ENCODE assay signal across 8 cellular contexts in the genomic region with DNA sequence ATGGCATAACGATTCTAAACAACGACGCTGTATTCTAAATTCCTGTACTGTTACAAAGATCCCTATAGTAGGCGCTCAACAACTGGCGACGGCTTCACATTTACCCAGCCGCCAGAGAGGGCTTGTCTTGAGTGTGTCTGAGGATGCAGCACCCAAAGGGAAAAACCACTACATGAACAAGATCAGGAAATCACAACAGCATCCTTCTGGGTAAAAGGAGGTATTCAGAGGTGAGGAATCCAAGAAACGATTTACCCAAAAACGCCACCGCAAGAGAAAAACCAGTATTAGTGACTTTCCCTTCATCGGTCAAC. TPM values are rescaled to one million over a fixed set of nuclear protein-coding genes. Genes with fewer than 3 reads are reported as not detected.
DNase-seq lines count a peak whose midpoint lies in the region; ATAC-seq, FAIRE-seq and TF ChIP-seq lines count a peak whose summit lies in the region.

No MANE protein-coding gene starts in this region.

- H3K4me2 ChIP-seq in K562 (ENCODE audit: insufficient read depth, low read length): peak overlapping the region; percentile 91

- intact Hi-C loops in K562 (cut with micrococcal nuclease): loop anchor here (1.0 to 2.0 kb wide), 3 partner anchors 48 to 124 kb away; a partner anchor contains a TSS

- no peaks in the 10 kb centered on the region for H3K27me3 ChIP-seq in K562 (ENCODE audit: control insufficient read depth in 2 of 2, insufficient read depth in 2 of 2, low read length in 2 of 2)
- peaks cover 5% of the 10 kb centered on the region for H3K27me3 ChIP-seq in iPS-18a (ENCODE audit: control insufficient read depth, insufficient read depth, low read length)
- no peaks in the 10 kb centered on the region for H3K27me3 ChIP-seq in skeletal muscle tissue (ENCODE audit: control insufficient read depth in 3 of 3, insufficient read depth in 3 of 3, low read length in 3 of 3)

- H3K9ac ChIP-seq in K562 (ENCODE audit: insufficient read depth in 1 of 2, low read depth in 2 of 2, low read length in 2 of 2): peak overlapping the region; percentile 79 to 94
- H3K9ac ChIP-seq in iPS-18a (ENCODE audit: low read length): peak overlapping the region; percentile 80
- H3K9ac ChIP-seq in skeletal muscle tissue (ENCODE audit: low read depth in 1 of 3, low read length in 3 of 3): peak overlapping the region; percentile 93 to 97 (median 96)

- TF ChIP-seq EP300 in K562 (IDR thresholded peaks at IDR 0.05; ENCODE audit: low read length): no peak

- DNase-seq in NCI-H187 treated with DMSO at 0.1 percent for 48 hours (lab: John Stamatoyannopoulos, UW): peak; percentile 43
- peak; percentile 44 for DNase-seq in T-helper 9 cell
- peak; percentile 58 to 90 (median 72) for DNase-seq in K562 (ENCODE audit: extremely low read depth in 1 of 4, low spot score in 3 of 4)

- no peaks in the 10 kb centered on the region for H4K20me1 ChIP-seq in K562 (replicated peaks; ENCODE audit: control insufficient read depth, insufficient read depth, low read length)

- in situ Hi-C loops in K562 (cut with MboI): no loop called here

- POLR2A ChIA-PET in K562 (lab: Yijun Ruan, JAX): interaction anchor here (0.6 to 1.6 kb wide), 7 partner anchors 11 to 161 kb away, joined by 3 to 5 read pairs (median 5); a partner anchor contains a TSS

- TF ChIP-seq CTCF in 22Rv1 (IDR thresholded peaks at IDR 0.05) (peak; percentile 85), K562 (IDR thresholded peaks at IDR 0.05 in 2 of 3, conservative IDR thresholded peaks at IDR 0.05 in 1 of 3; ENCODE audit: insufficient read depth in 2 of 3, low read depth in 1 of 3, low read length in 3 of 3) (peak; percentile 91 to 97 (median 97))

- no peaks in the 10 kb centered on the region for H3K9me1 ChIP-seq in K562 (ENCODE audit: control insufficient read depth, insufficient read depth, low read length)

- H2AFZ ChIP-seq in K562 (ENCODE audit: low read depth, low read length): peak overlapping the region; percentile 80

- TF ChIP-seq RAD21 in K562 (CRISPR knock-in tag; conservative IDR thresholded peaks at IDR 0.05 in 1 of 2, IDR thresholded peaks at IDR 0.05 in 1 of 2): peak; percentile 82 to 83

- WGBS in K562 (ENCODE audit: insufficient coverage, low coverage, missing lambda C conversion rate): under 1% methylated on average over 11 of the region's 11 CpGs

- H3K27ac ChIP-seq in 22Rv1 (peak overlapping the region; percentile 89), K562 (ENCODE audit: extremely low read depth, low read depth, low read length) (peak overlapping the region; percentile 69), iPS-18a (ENCODE audit: low read length) (no peak overlapping the region), skeletal muscle tissue (ENCODE audit: low read depth, low read length) (peak overlapping the region; percentile 93)

- H3K36me3 ChIP-seq in K562 (ENCODE audit: control insufficient read depth, insufficient read depth, low read length): peaks cover 6% of the 10 kb centered on the region; the same call in 2 of the 3 replicates
- no peaks in the 10 kb centered on the region for H3K36me3 ChIP-seq in iPS-18a (ENCODE audit: control insufficient read depth, low read depth, low read length)
- H3K36me3 ChIP-seq in skeletal muscle tissue (ENCODE audit: control insufficient read depth in 3 of 3, insufficient read depth in 3 of 3, low read length in 3 of 3): peaks cover 0 to 5% (median 0%) of the 10 kb centered on the region in 3 donors

- TF ChIP-seq POLR2A in K562 (conservative IDR thresholded peaks at IDR 0.05): no peak

- H3K4me1 ChIP-seq in K562 (replicated peaks in 1 of 2; ENCODE audit: control insufficient read depth in 2 of 2, insufficient read depth in 2 of 2, low read length in 2 of 2) (peaks cover 9 to 12% of the 10 kb centered on the region in 2 experiments; a peak in 3 of 5 replicates), iPS-18a (ENCODE audit: control insufficient read depth, low read depth, low read length) (peaks cover 5% of the 10 kb centered on the region), skeletal muscle tissue (ENCODE audit: control insufficient read depth in 3 of 3, insufficient read depth in 3 of 3, low read length in 3 of 3) (peaks cover 6 to 13% (median 8%) of the 10 kb centered on the region in 3 donors)

- CTCF ChIA-PET in K562 (lab: Yijun Ruan, JAX; ENCODE audit: low intra/inter-chr PET ratio): interaction anchor here (0.6 to 3.0 kb wide), 4 partner anchors 33 to 1160 kb away, joined by 3 to 25 read pairs (median 4); no protein-coding TSS in a partner anchor

- H3K4me3 ChIP-seq in K562 (peak overlapping the region; percentile 68), iPS-18a (ENCODE audit: low read length) (peak overlapping the region; percentile 84), skeletal muscle tissue (ENCODE audit: low read length in 3 of 3) (peak overlapping the region; percentile 89 to 91 (median 90))

- H3K79me2 ChIP-seq in K562 (ENCODE audit: control insufficient read depth, insufficient read depth, low read length): peaks cover 31% of the 10 kb centered on the region

- peak; percentile 85 for FAIRE-seq in K562 (lab: Jason Lieb, UNC)

- no TSS peak for BruUV-seq in K562 (replicated peaks; lab: Mats Ljungman, UMichigan)

- H3K9me3 ChIP-seq in K562 (replicated peaks; ENCODE audit: control insufficient read depth, insufficient read depth, low read depth, low read length): no peaks in the 10 kb centered on the region
- H3K9me3 ChIP-seq in iPS-18a (ENCODE audit: control insufficient read depth, low read depth, low read length): no peaks in the 10 kb centered on the region
- no peaks in the 10 kb centered on the region for H3K9me3 ChIP-seq in skeletal muscle tissue (ENCODE audit: control insufficient read depth in 3 of 3, low read length in 3 of 3)

- ATAC-seq in GM18499 (IDR thresholded peaks at IDR 0.05; ENCODE audit: insufficient read depth, unreplicated experiment) (peak; percentile 80), HG02970 (IDR thresholded peaks at IDR 0.05; ENCODE audit: low FRiP score, unreplicated experiment) (peak; percentile 60), K562 (peak; percentile 91)

TF ChIP-seq in K562, 482 proteins besides CTCF, POLR2A, EP300 and RAD21 (continues in another document):
- TF ChIP-seq, protein P1, sequence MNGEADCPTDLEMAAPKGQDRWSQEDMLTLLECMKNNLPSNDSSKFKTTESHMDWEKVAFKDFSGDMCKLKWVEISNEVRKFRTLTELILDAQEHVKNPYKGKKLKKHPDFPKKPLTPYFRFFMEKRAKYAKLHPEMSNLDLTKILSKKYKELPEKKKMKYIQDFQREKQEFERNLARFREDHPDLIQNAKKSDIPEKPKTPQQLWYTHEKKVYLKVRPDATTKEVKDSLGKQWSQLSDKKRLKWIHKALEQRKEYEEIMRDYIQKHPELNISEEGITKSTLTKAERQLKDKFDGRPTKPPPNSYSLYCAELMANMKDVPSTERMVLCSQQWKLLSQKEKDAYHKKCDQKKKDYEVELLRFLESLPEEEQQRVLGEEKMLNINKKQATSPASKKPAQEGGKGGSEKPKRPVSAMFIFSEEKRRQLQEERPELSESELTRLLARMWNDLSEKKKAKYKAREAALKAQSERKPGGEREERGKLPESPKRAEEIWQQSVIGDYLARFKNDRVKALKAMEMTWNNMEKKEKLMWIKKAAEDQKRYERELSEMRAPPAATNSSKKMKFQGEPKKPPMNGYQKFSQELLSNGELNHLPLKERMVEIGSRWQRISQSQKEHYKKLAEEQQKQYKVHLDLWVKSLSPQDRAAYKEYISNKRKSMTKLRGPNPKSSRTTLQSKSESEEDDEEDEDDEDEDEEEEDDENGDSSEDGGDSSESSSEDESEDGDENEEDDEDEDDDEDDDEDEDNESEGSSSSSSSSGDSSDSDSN (IDR thresholded peaks at IDR 0.05; ENCODE audit: borderline replicate concordance in 1 of 2, low read depth in 2 of 2, low read length in 2 of 2): peak in 1 of 2 experiments; percentile 72; a peak in 2 of 4 replicates

RNA-seq across cellular contexts. Expression of a gene that starts 0.7 kb away (rescaled TPM):
- 6.4 and 9.6 TPM in 2 replicates for total RNA-seq in K562 (2011; cell fraction: chromatin; rRNA removed; ENCODE audit: low replicate concordance)
- total RNA-seq in K562 (2011; cell fraction: nucleolus; rRNA removed): 1.7 and 2.3 TPM in 2 replicates
- total RNA-seq in K562 (2011; cell fraction: nucleoplasm; rRNA removed): 3.5 and 6.2 TPM in 2 replicates
- total RNA-seq in K562 (2014; rRNA removed): 9.3 and 21.6 TPM in 2 replicates
- 21.7 and 25.8 TPM in 2 replicates for total RNA-seq in K562 (2014; rRNA removed; fragmentation: Illumina TruSeq; extraction: Trizol)
- 21.6 and 21.9 TPM in 2 replicates for total RNA-seq in K562 (2015; rRNA removed; fragmentation: Illumina TruSeq; extraction: Trizol)
- total RNA-seq in K562 (2021): 11.5 and 12.1 TPM in 2 replicates
- 9.1 and 13.3 TPM in 2 replicates for polyA plus RNA-seq in K562 (2011; rRNA removed)
- polyA plus RNA-seq in K562 (2011; cell fraction: cytosol; rRNA removed): 0.81 and 2.6 TPM in 2 replicates
- polyA plus RNA-seq in K562 (2011; cell fraction: nucleus; rRNA removed): 2.8 and 3.3 TPM in 2 replicates
- 8.2 and 10.4 TPM in 2 replicates for polyA plus RNA-seq in K562 (2012)
- polyA plus RNA-seq in K562 (2014; fragmentation: Illumina TruSeq; extraction: Trizol): 18.2 and 18.9 TPM in 2 replicates
- 10 to 100 TPM; 21.1 to 24.9 TPM for polyA plus RNA-seq in K562 (2014; fragmentation: Nextera tagmentation; extraction: Ambion mirVana)
- 11.9 and 13.5 TPM in 2 replicates for polyA plus RNA-seq in K562 (2014; rRNA removed)
- 23.7 and 30.5 TPM in 2 replicates for polyA minus RNA-seq in K562 (2011; rRNA and poly(A)+ RNA removed)
- 9.7 and 11.4 TPM in 2 replicates for polyA minus RNA-seq in K562 (2011; cell fraction: cytosol; rRNA and poly(A)+ RNA removed)
- polyA minus RNA-seq in K562 (2011; cell fraction: nucleus; rRNA and poly(A)+ RNA removed): 2.8 and 5.7 TPM in 2 replicates
- total RNA-seq in skeletal muscle tissue: 17.2 TPM

RNA-seq across cellular contexts. Expression of a gene that starts 43.1 kb away (rescaled TPM):
- total RNA-seq in K562 (2011; cell fraction: chromatin; rRNA removed; ENCODE audit: low replicate concordance): 53.7 and 136 TPM in 2 replicates
- total RNA-seq in K562 (2011; cell fraction: nucleolus; rRNA removed): 22.5 and 33.7 TPM in 2 replicates
- 64.7 and 85.0 TPM in 2 replicates for total RNA-seq in K562 (2011; cell fraction: nucleoplasm; rRNA removed)
- total RNA-seq in K562 (2014; rRNA removed) (38.9 and 84.0 TPM in 2 replicates), K562 (2014; rRNA removed; fragmentation: Illumina TruSeq; extraction: Trizol) (63.8 and 83.6 TPM in 2 replicates), K562 (2015; rRNA removed; fragmentation: Illumina TruSeq; extraction: Trizol) (53.1 and 62.5 TPM in 2 replicates), K562 (2021) (47.9 and 51.4 TPM in 2 replicates), skeletal muscle tissue (41.2 TPM)
- polyA plus RNA-seq in K562 (2011; rRNA removed) (43.7 and 45.5 TPM in 2 replicates), K562 (2014; fragmentation: Illumina TruSeq; extraction: Trizol) (75.2 and 76.5 TPM in 2 replicates), K562 (2014; fragmentation: Nextera tagmentation; extraction: Ambion mirVana) (10 to 100 TPM; 24.5 to 37.3 TPM), K562 (2014; rRNA removed) (44.8 and 47.2 TPM in 2 replicates)
- 9.0 and 21.8 TPM in 2 replicates for polyA plus RNA-seq in K562 (2011; cell fraction: cytosol; rRNA removed)
- polyA plus RNA-seq in K562 (2011; cell fraction: nucleus; rRNA removed): 54.8 and 56.8 TPM in 2 replicates
- polyA plus RNA-seq in K562 (2012): 27.2 and 43.0 TPM in 2 replicates
- polyA minus RNA-seq in K562 (2011; rRNA and poly(A)+ RNA removed): 68.4 and 94.3 TPM in 2 replicates
- polyA minus RNA-seq in K562 (2011; cell fraction: cytosol; rRNA and poly(A)+ RNA removed): 34.6 and 34.9 TPM in 2 replicates
- polyA minus RNA-seq in K562 (2011; cell fraction: nucleus; rRNA and poly(A)+ RNA removed): 28.3 and 39.3 TPM in 2 replicates
